In the genomic region with DNA sequence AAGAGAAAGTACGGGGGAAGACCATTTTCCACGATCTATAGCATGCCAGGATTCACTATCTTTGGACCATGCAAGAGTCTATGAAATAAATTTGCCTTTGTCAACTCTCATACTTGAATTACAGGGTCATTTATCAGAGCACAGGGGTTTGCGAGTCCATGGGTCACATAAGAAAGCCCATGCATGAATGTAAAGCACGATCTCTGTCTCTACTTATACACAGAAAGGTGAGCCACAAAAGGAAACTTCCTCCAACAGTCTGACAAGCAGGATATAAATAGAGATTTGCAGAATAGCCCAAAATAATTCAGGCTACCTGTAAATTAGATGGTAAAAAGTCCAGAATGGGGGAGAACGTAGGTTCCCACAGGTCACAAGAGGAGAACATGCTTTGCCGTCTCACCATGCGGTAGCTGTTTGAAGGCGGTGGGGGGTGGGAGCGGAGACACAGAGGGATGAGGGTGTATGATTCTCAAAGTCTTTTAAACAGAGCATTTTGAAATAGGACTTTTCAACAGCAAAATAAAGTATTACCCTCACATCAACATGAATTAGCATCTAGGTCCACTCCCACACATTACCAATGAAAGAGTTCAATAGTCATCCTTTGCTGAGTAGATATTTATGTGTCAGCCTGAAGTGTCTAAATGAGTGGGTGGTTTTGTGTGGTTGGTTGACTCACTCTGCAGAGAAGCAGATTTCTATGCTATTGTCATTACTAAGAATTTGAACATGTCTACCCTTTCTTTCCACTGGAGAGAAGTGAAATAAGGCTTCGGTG, we compare ENCODE assay signal across 1 cellular context.
TF ChIP-seq lines count a peak whose summit lies in the region.

No MANE protein-coding gene starts in this region.

TF ChIP-seq in GM12878, 131 proteins besides CTCF, POLR2A, EP300 and RAD21 (continued from another document and continues in another):
- TF ChIP-seq, protein P1, sequence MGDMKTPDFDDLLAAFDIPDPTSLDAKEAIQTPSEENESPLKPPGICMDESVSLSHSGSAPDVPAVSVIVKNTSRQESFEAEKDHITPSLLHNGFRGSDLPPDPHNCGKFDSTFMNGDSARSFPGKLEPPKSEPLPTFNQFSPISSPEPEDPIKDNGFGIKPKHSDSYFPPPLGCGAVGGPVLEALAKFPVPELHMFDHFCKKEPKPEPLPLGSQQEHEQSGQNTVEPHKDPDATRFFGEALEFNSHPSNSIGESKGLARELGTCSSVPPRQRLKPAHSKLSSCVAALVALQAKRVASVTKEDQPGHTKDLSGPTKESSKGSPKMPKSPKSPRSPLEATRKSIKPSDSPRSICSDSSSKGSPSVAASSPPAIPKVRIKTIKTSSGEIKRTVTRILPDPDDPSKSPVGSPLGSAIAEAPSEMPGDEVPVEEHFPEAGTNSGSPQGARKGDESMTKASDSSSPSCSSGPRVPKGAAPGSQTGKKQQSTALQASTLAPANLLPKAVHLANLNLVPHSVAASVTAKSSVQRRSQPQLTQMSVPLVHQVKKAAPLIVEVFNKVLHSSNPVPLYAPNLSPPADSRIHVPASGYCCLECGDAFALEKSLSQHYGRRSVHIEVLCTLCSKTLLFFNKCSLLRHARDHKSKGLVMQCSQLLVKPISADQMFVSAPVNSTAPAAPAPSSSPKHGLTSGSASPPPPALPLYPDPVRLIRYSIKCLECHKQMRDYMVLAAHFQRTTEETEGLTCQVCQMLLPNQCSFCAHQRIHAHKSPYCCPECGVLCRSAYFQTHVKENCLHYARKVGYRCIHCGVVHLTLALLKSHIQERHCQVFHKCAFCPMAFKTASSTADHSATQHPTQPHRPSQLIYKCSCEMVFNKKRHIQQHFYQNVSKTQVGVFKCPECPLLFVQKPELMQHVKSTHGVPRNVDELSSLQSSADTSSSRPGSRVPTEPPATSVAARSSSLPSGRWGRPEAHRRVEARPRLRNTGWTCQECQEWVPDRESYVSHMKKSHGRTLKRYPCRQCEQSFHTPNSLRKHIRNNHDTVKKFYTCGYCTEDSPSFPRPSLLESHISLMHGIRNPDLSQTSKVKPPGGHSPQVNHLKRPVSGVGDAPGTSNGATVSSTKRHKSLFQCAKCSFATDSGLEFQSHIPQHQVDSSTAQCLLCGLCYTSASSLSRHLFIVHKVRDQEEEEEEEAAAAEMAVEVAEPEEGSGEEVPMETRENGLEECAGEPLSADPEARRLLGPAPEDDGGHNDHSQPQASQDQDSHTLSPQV (IDR thresholded peaks at IDR 0.05), result no peak
- no peak; a peak in 1 of 4 replicates for TF ChIP-seq BHLHE40 (IDR thresholded peaks at IDR 0.05; ENCODE audit: borderline replicate concordance in 1 of 2, low read depth in 2 of 2, low read length in 1 of 2)
- TF ChIP-seq, protein P2, sequence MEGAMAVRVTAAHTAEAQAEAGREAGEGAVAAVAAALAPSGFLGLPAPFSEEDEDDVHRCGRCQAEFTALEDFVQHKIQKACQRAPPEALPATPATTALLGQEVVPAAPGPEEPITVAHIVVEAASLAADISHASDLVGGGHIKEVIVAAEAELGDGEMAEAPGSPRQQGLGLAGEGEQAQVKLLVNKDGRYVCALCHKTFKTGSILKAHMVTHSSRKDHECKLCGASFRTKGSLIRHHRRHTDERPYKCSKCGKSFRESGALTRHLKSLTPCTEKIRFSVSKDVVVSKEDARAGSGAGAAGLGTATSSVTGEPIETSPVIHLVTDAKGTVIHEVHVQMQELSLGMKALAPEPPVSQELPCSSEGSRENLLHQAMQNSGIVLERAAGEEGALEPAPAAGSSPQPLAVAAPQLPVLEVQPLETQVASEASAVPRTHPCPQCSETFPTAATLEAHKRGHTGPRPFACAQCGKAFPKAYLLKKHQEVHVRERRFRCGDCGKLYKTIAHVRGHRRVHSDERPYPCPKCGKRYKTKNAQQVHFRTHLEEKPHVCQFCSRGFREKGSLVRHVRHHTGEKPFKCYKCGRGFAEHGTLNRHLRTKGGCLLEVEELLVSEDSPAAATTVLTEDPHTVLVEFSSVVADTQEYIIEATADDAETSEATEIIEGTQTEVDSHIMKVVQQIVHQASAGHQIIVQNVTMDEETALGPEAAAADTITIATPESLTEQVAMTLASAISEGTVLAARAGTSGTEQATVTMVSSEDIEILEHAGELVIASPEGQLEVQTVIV (IDR thresholded peaks at IDR 0.05; ENCODE audit: borderline replicate concordance, partially characterized antibody), result no peak
- no peak for TF ChIP-seq RB1 (IDR thresholded peaks at IDR 0.05; ENCODE audit: borderline replicate concordance)
- TF ChIP-seq STAT3 (IDR thresholded peaks at IDR 0.05; ENCODE audit: low read depth, low read length), result no peak
- TF ChIP-seq ZNF687 (IDR thresholded peaks at IDR 0.05), result peak; percentile 14; the same call in 1 of the 2 replicates
- TF ChIP-seq, protein P3, sequence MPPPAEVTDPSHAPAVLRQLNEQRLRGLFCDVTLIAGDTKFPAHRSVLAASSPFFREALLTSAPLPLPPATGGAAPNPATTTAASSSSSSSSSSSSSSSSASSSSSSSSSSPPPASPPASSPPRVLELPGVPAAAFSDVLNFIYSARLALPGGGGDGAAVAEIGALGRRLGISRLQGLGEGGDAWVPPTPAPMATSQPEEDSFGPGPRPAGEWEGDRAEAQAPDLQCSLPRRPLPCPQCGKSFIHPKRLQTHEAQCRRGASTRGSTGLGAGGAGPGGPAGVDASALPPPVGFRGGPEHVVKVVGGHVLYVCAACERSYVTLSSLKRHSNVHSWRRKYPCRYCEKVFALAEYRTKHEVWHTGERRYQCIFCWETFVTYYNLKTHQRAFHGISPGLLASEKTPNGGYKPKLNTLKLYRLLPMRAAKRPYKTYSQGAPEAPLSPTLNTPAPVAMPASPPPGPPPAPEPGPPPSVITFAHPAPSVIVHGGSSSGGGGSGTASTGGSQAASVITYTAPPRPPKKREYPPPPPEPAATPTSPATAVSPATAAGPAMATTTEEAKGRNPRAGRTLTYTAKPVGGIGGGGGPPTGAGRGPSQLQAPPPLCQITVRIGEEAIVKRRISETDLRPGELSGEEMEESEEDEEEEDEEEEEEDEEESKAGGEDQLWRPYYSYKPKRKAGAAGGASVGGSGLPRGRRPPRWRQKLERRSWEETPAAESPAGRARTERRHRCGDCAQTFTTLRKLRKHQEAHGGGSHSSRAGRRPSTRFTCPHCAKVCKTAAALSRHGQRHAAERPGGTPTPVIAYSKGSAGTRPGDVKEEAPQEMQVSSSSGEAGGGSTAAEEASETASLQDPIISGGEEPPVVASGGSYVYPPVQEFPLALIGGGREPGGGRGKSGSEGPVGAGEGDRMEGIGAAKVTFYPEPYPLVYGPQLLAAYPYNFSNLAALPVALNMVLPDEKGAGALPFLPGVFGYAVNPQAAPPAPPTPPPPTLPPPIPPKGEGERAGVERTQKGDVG (CRISPR knock-in tag; IDR thresholded peaks at IDR 0.05), result no peak
- no peak for TF ChIP-seq CBX3 (IDR thresholded peaks at IDR 0.05; ENCODE audit: borderline replicate concordance, low read depth)
- TF ChIP-seq ZNF274 (IDR thresholded peaks at IDR 0.05; ENCODE audit: insufficient read depth, insufficient read length), result no peak
- TF ChIP-seq RCOR1 (conservative IDR thresholded peaks at IDR 0.05; ENCODE audit: low read depth, low read length), result no peak
- no peak for TF ChIP-seq NKRF (conservative IDR thresholded peaks at IDR 0.05)
- no peak for TF ChIP-seq NFXL1 (IDR thresholded peaks at IDR 0.05; ENCODE audit: borderline replicate concordance)
- peak in 1 of 2 experiments; percentile 42; a peak in 1 of 4 replicates for TF ChIP-seq SRF (IDR thresholded peaks at IDR 0.05; ENCODE audit: low read depth in 2 of 2, low read length in 2 of 2)
- TF ChIP-seq TCF12 (IDR thresholded peaks at IDR 0.05; ENCODE audit: low read depth, low read length), result no peak
- TF ChIP-seq ASH2L (IDR thresholded peaks at IDR 0.05; ENCODE audit: borderline replicate concordance, low read depth), result no peak
- no peak for TF ChIP-seq PAX8 (IDR thresholded peaks at IDR 0.05)
- TF ChIP-seq, protein P4, sequence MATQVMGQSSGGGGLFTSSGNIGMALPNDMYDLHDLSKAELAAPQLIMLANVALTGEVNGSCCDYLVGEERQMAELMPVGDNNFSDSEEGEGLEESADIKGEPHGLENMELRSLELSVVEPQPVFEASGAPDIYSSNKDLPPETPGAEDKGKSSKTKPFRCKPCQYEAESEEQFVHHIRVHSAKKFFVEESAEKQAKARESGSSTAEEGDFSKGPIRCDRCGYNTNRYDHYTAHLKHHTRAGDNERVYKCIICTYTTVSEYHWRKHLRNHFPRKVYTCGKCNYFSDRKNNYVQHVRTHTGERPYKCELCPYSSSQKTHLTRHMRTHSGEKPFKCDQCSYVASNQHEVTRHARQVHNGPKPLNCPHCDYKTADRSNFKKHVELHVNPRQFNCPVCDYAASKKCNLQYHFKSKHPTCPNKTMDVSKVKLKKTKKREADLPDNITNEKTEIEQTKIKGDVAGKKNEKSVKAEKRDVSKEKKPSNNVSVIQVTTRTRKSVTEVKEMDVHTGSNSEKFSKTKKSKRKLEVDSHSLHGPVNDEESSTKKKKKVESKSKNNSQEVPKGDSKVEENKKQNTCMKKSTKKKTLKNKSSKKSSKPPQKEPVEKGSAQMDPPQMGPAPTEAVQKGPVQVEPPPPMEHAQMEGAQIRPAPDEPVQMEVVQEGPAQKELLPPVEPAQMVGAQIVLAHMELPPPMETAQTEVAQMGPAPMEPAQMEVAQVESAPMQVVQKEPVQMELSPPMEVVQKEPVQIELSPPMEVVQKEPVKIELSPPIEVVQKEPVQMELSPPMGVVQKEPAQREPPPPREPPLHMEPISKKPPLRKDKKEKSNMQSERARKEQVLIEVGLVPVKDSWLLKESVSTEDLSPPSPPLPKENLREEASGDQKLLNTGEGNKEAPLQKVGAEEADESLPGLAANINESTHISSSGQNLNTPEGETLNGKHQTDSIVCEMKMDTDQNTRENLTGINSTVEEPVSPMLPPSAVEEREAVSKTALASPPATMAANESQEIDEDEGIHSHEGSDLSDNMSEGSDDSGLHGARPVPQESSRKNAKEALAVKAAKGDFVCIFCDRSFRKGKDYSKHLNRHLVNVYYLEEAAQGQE (IDR thresholded peaks at IDR 0.05; ENCODE audit: low read depth, low read length), result no peak
- TF ChIP-seq FOS (IDR thresholded peaks at IDR 0.05; ENCODE audit: borderline replicate concordance, extremely low read depth, insufficient read length), result peak; percentile 3
- TF ChIP-seq HDGF (IDR thresholded peaks at IDR 0.05), result no peak
- no peak for TF ChIP-seq KLF5 (IDR thresholded peaks at IDR 0.05; ENCODE audit: partially characterized antibody)
- 0 out of 2 replicates have a peak, but pooled peaks have one; percentile 48 for TF ChIP-seq ZBED1 (IDR thresholded peaks at IDR 0.05; ENCODE audit: borderline replicate concordance)
- TF ChIP-seq NRF1 (conservative IDR thresholded peaks at IDR 0.05; ENCODE audit: low read depth, low read length), result no peak
- no peak for TF ChIP-seq ATF3 (IDR thresholded peaks at IDR 0.05; ENCODE audit: borderline replicate concordance, extremely low read depth, low read depth, low read length)
- TF ChIP-seq, protein P5, sequence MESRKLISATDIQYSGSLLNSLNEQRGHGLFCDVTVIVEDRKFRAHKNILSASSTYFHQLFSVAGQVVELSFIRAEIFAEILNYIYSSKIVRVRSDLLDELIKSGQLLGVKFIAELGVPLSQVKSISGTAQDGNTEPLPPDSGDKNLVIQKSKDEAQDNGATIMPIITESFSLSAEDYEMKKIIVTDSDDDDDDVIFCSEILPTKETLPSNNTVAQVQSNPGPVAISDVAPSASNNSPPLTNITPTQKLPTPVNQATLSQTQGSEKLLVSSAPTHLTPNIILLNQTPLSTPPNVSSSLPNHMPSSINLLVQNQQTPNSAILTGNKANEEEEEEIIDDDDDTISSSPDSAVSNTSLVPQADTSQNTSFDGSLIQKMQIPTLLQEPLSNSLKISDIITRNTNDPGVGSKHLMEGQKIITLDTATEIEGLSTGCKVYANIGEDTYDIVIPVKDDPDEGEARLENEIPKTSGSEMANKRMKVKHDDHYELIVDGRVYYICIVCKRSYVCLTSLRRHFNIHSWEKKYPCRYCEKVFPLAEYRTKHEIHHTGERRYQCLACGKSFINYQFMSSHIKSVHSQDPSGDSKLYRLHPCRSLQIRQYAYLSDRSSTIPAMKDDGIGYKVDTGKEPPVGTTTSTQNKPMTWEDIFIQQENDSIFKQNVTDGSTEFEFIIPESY (IDR thresholded peaks at IDR 0.05), result 0 out of 2 replicates have a peak, but pooled peaks have one; percentile 23
